1 cellular context compared by ENCODE assay signal in the genomic region with DNA sequence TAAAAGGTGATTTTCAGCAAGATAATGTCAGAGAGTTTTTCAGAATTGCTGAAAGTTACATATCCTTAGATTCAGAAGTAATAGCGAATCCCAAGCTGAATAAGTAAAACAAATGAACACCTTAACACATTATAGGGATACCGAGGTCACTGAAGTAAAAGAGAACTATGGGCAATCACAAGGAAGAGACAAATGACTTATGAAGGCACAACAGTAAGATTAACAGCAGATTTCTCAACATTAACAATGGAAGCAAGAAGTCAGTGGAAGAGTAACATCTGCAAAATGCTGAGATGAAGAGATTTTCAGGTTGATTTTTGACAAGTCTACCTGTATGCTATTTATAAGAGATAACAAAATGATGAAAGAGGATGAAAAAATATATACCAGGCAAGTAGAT.
A peak's percentile ranks its signal among the peaks of the same experiment; 100 is the strongest.
TF ChIP-seq lines count a peak whose summit lies in the region.

No MANE protein-coding gene starts in this region.

TF ChIP-seq in K562, 482 proteins besides CTCF, POLR2A, EP300 and RAD21 (continued from another document and continues in another):
- TF ChIP-seq, protein P1, sequence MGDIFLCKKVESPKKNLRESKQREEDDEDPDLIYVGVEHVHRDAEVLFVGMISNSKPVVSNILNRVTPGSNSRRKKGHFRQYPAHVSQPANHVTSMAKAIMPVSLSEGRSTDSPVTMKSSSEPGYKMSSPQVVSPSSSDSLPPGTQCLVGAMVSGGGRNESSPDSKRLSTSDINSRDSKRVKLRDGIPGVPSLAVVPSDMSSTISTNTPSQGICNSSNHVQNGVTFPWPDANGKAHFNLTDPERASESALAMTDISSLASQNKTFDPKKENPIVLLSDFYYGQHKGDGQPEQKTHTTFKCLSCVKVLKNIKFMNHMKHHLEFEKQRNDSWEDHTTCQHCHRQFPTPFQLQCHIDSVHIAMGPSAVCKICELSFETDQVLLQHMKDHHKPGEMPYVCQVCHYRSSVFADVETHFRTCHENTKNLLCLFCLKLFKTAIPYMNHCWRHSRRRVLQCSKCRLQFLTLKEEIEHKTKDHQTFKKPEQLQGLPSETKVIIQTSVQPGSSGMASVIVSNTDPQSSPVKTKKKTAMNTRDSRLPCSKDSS (IDR thresholded peaks at IDR 0.05; ENCODE audit: low read depth, partially characterized antibody): peak; percentile 94
- TF ChIP-seq ZNF121 (CRISPR knock-in tag; conservative IDR thresholded peaks at IDR 0.05): no peak
- no peak for TF ChIP-seq PRMT5 (CRISPR knock-in tag; IDR thresholded peaks at IDR 0.05)
- TF ChIP-seq KAT7 (CRISPR knock-in tag; IDR thresholded peaks at IDR 0.05; ENCODE audit: borderline replicate concordance): no peak
- no peak for TF ChIP-seq RFX7 (CRISPR knock-in tag; IDR thresholded peaks at IDR 0.05)
- TF ChIP-seq MAFG (tag; conservative IDR thresholded peaks at IDR 0.05): peak; percentile 21; the same call in 1 of the 2 replicates
- no peak for TF ChIP-seq ZNF77 (CRISPR knock-in tag; IDR thresholded peaks at IDR 0.05)
- TF ChIP-seq JUN (IDR thresholded peaks at IDR 0.05; ENCODE audit: borderline replicate concordance, low read depth, low read length): 0 out of 2 replicates have a peak, but pooled peaks have one; percentile 14
- TF ChIP-seq JUN (CRISPR knock-in tag; IDR thresholded peaks at IDR 0.05; ENCODE audit: borderline replicate concordance): no peak
- no peak for TF ChIP-seq SMARCA4 (IDR thresholded peaks at IDR 0.05)
- TF ChIP-seq SMARCC2 (IDR thresholded peaks at IDR 0.05; ENCODE audit: low read depth): no peak
- TF ChIP-seq, protein P2, sequence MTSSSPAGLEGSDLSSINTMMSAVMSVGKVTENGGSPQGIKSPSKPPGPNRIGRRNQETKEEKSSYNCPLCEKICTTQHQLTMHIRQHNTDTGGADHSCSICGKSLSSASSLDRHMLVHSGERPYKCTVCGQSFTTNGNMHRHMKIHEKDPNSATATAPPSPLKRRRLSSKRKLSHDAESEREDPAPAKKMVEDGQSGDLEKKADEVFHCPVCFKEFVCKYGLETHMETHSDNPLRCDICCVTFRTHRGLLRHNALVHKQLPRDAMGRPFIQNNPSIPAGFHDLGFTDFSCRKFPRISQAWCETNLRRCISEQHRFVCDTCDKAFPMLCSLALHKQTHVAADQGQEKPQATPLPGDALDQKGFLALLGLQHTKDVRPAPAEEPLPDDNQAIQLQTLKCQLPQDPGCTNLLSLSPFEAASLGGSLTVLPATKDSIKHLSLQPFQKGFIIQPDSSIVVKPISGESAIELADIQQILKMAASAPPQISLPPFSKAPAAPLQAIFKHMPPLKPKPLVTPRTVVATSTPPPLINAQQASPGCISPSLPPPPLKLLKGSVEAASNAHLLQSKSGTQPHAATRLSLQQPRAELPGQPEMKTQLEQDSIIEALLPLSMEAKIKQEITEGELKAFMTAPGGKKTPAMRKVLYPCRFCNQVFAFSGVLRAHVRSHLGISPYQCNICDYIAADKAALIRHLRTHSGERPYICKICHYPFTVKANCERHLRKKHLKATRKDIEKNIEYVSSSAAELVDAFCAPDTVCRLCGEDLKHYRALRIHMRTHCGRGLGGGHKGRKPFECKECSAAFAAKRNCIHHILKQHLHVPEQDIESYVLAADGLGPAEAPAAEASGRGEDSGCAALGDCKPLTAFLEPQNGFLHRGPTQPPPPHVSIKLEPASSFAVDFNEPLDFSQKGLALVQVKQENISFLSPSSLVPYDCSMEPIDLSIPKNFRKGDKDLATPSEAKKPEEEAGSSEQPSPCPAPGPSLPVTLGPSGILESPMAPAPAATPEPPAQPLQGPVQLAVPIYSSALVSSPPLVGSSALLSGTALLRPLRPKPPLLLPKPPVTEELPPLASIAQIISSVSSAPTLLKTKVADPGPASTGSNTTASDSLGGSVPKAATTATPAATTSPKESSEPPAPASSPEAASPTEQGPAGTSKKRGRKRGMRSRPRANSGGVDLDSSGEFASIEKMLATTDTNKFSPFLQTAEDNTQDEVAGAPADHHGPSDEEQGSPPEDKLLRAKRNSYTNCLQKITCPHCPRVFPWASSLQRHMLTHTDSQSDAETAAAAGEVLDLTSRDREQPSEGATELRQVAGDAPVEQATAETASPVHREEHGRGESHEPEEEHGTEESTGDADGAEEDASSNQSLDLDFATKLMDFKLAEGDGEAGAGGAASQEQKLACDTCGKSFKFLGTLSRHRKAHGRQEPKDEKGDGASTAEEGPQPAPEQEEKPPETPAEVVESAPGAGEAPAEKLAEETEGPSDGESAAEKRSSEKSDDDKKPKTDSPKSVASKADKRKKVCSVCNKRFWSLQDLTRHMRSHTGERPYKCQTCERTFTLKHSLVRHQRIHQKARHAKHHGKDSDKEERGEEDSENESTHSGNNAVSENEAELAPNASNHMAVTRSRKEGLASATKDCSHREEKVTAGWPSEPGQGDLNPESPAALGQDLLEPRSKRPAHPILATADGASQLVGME (CRISPR knock-in tag; IDR thresholded peaks at IDR 0.05): no peak
- TF ChIP-seq, protein P3, sequence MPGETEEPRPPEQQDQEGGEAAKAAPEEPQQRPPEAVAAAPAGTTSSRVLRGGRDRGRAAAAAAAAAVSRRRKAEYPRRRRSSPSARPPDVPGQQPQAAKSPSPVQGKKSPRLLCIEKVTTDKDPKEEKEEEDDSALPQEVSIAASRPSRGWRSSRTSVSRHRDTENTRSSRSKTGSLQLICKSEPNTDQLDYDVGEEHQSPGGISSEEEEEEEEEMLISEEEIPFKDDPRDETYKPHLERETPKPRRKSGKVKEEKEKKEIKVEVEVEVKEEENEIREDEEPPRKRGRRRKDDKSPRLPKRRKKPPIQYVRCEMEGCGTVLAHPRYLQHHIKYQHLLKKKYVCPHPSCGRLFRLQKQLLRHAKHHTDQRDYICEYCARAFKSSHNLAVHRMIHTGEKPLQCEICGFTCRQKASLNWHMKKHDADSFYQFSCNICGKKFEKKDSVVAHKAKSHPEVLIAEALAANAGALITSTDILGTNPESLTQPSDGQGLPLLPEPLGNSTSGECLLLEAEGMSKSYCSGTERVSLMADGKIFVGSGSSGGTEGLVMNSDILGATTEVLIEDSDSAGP (CRISPR knock-in tag; IDR thresholded peaks at IDR 0.05): no peak
- 0 out of 4 replicates have a peak, but pooled peaks of 1 of the 2 experiments have one; percentile 8 for TF ChIP-seq KDM1A (IDR thresholded peaks at IDR 0.05)
- peak in 1 of 2 experiments; percentile 100; a peak in 2 of 3 replicates for TF ChIP-seq CBX3 (IDR thresholded peaks at IDR 0.05; ENCODE audit: borderline replicate concordance in 1 of 2, low read length in 2 of 2)
- no peak for TF ChIP-seq TAL1 (IDR thresholded peaks at IDR 0.05)
- TF ChIP-seq SMAD3 (CRISPR knock-in tag; conservative IDR thresholded peaks at IDR 0.05): no peak
- TF ChIP-seq CC2D1A (IDR thresholded peaks at IDR 0.05): 0 out of 2 replicates have a peak, but pooled peaks have one; percentile 46
- TF ChIP-seq EHMT2 (IDR thresholded peaks at IDR 0.05): peak; percentile 69
- TF ChIP-seq, protein P4, sequence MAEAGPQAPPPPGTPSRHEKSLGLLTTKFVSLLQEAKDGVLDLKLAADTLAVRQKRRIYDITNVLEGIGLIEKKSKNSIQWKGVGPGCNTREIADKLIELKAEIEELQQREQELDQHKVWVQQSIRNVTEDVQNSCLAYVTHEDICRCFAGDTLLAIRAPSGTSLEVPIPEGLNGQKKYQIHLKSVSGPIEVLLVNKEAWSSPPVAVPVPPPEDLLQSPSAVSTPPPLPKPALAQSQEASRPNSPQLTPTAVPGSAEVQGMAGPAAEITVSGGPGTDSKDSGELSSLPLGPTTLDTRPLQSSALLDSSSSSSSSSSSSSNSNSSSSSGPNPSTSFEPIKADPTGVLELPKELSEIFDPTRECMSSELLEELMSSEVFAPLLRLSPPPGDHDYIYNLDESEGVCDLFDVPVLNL (CRISPR knock-in tag; IDR thresholded peaks at IDR 0.05; ENCODE audit: low read depth): no peak
- no peak for TF ChIP-seq SRSF9 (IDR thresholded peaks at IDR 0.05; ENCODE audit: borderline replicate concordance, low read depth, low read length)
- TF ChIP-seq MCM7 (IDR thresholded peaks at IDR 0.05): no peak
- TF ChIP-seq EP400 (IDR thresholded peaks at IDR 0.05): no peak; the same call in 1 of the 2 replicates
- TF ChIP-seq TARDBP (IDR thresholded peaks at IDR 0.05): no peak
- TF ChIP-seq, protein P5, sequence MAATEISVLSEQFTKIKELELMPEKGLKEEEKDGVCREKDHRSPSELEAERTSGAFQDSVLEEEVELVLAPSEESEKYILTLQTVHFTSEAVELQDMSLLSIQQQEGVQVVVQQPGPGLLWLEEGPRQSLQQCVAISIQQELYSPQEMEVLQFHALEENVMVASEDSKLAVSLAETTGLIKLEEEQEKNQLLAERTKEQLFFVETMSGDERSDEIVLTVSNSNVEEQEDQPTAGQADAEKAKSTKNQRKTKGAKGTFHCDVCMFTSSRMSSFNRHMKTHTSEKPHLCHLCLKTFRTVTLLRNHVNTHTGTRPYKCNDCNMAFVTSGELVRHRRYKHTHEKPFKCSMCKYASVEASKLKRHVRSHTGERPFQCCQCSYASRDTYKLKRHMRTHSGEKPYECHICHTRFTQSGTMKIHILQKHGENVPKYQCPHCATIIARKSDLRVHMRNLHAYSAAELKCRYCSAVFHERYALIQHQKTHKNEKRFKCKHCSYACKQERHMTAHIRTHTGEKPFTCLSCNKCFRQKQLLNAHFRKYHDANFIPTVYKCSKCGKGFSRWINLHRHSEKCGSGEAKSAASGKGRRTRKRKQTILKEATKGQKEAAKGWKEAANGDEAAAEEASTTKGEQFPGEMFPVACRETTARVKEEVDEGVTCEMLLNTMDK (IDR thresholded peaks at IDR 0.05; ENCODE audit: borderline replicate concordance, insufficient read depth, low read depth, low read length, poor library complexity, severe bottlenecking): no peak
- TF ChIP-seq ZNF124 (CRISPR knock-in tag; IDR thresholded peaks at IDR 0.05): no peak
- TF ChIP-seq, protein P6, sequence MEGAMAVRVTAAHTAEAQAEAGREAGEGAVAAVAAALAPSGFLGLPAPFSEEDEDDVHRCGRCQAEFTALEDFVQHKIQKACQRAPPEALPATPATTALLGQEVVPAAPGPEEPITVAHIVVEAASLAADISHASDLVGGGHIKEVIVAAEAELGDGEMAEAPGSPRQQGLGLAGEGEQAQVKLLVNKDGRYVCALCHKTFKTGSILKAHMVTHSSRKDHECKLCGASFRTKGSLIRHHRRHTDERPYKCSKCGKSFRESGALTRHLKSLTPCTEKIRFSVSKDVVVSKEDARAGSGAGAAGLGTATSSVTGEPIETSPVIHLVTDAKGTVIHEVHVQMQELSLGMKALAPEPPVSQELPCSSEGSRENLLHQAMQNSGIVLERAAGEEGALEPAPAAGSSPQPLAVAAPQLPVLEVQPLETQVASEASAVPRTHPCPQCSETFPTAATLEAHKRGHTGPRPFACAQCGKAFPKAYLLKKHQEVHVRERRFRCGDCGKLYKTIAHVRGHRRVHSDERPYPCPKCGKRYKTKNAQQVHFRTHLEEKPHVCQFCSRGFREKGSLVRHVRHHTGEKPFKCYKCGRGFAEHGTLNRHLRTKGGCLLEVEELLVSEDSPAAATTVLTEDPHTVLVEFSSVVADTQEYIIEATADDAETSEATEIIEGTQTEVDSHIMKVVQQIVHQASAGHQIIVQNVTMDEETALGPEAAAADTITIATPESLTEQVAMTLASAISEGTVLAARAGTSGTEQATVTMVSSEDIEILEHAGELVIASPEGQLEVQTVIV (CRISPR knock-in tag; IDR thresholded peaks at IDR 0.05; ENCODE audit: borderline replicate concordance): no peak
- TF ChIP-seq BACH1 (tag; IDR thresholded peaks at IDR 0.05): no peak
- TF ChIP-seq U2AF2 (optimal IDR thresholded peaks at IDR 0.05; ENCODE audit: low read depth, low read length): no peak
- no peak for TF ChIP-seq ILF3 (IDR thresholded peaks at IDR 0.05; ENCODE audit: borderline replicate concordance)
- no peak for TF ChIP-seq PHF20 (IDR thresholded peaks at IDR 0.05; ENCODE audit: partially characterized antibody)
- TF ChIP-seq ZNF75A (CRISPR knock-in tag; IDR thresholded peaks at IDR 0.05): no peak
- TF ChIP-seq, protein P7, sequence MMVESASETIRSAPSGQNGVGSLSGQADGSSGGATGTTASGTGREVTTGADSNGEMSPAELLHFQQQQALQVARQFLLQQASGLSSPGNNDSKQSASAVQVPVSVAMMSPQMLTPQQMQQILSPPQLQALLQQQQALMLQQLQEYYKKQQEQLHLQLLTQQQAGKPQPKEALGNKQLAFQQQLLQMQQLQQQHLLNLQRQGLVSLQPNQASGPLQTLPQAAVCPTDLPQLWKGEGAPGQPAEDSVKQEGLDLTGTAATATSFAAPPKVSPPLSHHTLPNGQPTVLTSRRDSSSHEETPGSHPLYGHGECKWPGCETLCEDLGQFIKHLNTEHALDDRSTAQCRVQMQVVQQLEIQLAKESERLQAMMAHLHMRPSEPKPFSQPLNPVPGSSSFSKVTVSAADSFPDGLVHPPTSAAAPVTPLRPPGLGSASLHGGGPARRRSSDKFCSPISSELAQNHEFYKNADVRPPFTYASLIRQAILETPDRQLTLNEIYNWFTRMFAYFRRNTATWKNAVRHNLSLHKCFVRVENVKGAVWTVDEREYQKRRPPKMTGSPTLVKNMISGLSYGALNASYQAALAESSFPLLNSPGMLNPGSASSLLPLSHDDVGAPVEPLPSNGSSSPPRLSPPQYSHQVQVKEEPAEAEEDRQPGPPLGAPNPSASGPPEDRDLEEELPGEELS (CRISPR knock-in tag; IDR thresholded peaks at IDR 0.05; ENCODE audit: borderline replicate concordance): no peak
- TF ChIP-seq, protein P8, sequence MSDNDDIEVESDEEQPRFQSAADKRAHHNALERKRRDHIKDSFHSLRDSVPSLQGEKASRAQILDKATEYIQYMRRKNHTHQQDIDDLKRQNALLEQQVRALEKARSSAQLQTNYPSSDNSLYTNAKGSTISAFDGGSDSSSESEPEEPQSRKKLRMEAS (CRISPR knock-in tag; IDR thresholded peaks at IDR 0.05): no peak
- TF ChIP-seq RHOXF2B (CRISPR knock-in tag; conservative IDR thresholded peaks at IDR 0.05): no peak
